In the genomic region with DNA sequence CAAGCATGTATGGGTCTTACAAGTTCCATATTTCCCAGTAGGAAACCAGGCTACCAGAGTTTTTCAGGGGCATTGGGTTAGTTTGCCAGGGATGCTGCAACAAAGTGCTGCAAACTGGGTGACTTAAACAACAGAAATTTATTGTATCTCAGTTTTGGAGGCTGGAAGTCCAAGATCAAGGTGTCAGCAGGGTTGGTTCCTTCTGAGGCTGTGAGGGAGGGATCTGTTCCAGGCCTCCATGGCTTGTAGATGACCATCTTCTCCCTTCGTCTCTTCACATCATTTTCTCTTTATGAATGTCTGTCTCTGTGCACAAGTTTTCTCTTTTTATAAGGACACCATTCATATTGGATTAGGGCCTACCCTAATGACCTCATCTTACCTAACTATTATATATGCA, we compare ENCODE assay signal across 1 cellular context.
TF ChIP-seq lines count a peak whose summit lies in the region.

No MANE protein-coding gene starts in this region.

TF ChIP-seq in GM12878, 131 proteins besides CTCF, POLR2A, EP300 and RAD21 (continued from another document):
- TF ChIP-seq CHD1 (IDR thresholded peaks at IDR 0.05; ENCODE audit: low read depth, low read length) = no peak
- TF ChIP-seq, protein P1, sequence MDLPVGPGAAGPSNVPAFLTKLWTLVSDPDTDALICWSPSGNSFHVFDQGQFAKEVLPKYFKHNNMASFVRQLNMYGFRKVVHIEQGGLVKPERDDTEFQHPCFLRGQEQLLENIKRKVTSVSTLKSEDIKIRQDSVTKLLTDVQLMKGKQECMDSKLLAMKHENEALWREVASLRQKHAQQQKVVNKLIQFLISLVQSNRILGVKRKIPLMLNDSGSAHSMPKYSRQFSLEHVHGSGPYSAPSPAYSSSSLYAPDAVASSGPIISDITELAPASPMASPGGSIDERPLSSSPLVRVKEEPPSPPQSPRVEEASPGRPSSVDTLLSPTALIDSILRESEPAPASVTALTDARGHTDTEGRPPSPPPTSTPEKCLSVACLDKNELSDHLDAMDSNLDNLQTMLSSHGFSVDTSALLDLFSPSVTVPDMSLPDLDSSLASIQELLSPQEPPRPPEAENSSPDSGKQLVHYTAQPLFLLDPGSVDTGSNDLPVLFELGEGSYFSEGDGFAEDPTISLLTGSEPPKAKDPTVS (IDR thresholded peaks at IDR 0.05; ENCODE audit: low read depth, low read length) = no peak
TF ChIP-seq in GM12878: peak in this region for 0.
